8 cellular contexts compared by ENCODE assay signal in genomic region chr2:47906261-47907096, GRCh38. TPM values are rescaled to one million over a fixed set of nuclear protein-coding genes. Genes with fewer than 3 reads are reported as not detected.
DNase-seq lines count a peak whose midpoint lies in the region; ATAC-seq, FAIRE-seq and TF ChIP-seq lines count a peak whose summit lies in the region.

TSS of gene FBXO11 (minus strand) at chr2:47906498. CDS start at chr2:47905720, 778 bp downstream.

- H3K4me3 ChIP-seq in BE2C (ENCODE audit: low read depth, low read length) (peak within 1 kb of the TSS; percentile 76), kidney (ENCODE audit: low read length in 2 of 2) (peak within 1 kb of the TSS; percentile 72 to 87)

- peak; percentile 83 for TF ChIP-seq POLR2A in GM19193 (IDR thresholded peaks at IDR 0.05; ENCODE audit: extremely low read depth, insufficient read depth, insufficient read length)

- H3K9me3 ChIP-seq in BE2C (no peaks in the 10 kb centered on the region), kidney (ENCODE audit: control insufficient read depth in 1 of 2, low read length in 2 of 2) (no peaks in the 10 kb centered on the region)

- DNase-seq in BE2C (peak; percentile 91), NCI-H510A (lab: John Stamatoyannopoulos, UW) (peak; percentile 96), cerebellum (ENCODE audit: low spot score) (peak; percentile 96), kidney (peak; percentile 99)
- peak; percentile 95 for DNase-seq in activated CD4-positive, alpha-beta T cell treated with anti-CD3 and anti-CD28 coated beads for 1 hour
- DNase-seq in stimulated activated CD4-positive, alpha-beta T cell treated with anti-CD3 and anti-CD28 coated beads, Interleukin-15, amount 100 ng/mL, for 24 hours = peak; percentile 96

- peak within 1 kb of the TSS; percentile 87 for H3K9ac ChIP-seq in kidney (ENCODE audit: low read length in 2 of 2)

- H3K27me3 ChIP-seq in BE2C = no peaks in the 10 kb centered on the region

- peak; percentile 88 for ATAC-seq in HG03439 (IDR thresholded peaks at IDR 0.05; ENCODE audit: unreplicated experiment)

- H3K27ac ChIP-seq in kidney (ENCODE audit: low read depth in 2 of 2, low read length in 2 of 2) = peak within 1 kb of the TSS; percentile 97 to 99

- peak; percentile 64 for TF ChIP-seq CTCF in BE2C (IDR thresholded peaks at IDR 0.05; ENCODE audit: low read depth, low read length)
- peak; percentile 58 for TF ChIP-seq CTCF in kidney (IDR thresholded peaks at IDR 0.05; ENCODE audit: borderline replicate concordance, extremely low read depth, insufficient read depth)

- no peaks in the 10 kb centered on the region for H3K36me3 ChIP-seq in BE2C
- H3K36me3 ChIP-seq in kidney (ENCODE audit: control insufficient read depth in 1 of 2, insufficient read depth in 2 of 2, low read length in 2 of 2) = no peaks in the 10 kb centered on the region

- H3K4me1 ChIP-seq in BE2C = no peaks in the 10 kb centered on the region
- H3K4me1 ChIP-seq in kidney (ENCODE audit: control insufficient read depth in 1 of 2, insufficient read depth in 1 of 2, low read depth in 1 of 2, low read length in 2 of 2) = no peaks in the 10 kb centered on the region

- intact Hi-C loops in kidney (cut with DNase I) = loop anchor here (10.0 kb wide), 1 partner anchor 52 kb away; no protein-coding TSS in a partner anchor

- FAIRE-seq in kidney (lab: Jason Lieb, UNC) = peak; percentile 15

RNA-seq across cellular contexts. Expression of gene FBXO11, which starts in this region (rescaled TPM):
- polyA plus RNA-seq in BE2C (2012; ENCODE audit: insufficient read depth, insufficient read length, low read depth) = 13.8 TPM
- total RNA-seq in cerebellum = 194 TPM
- total RNA-seq in kidney = 68.7 TPM
- 21.9 TPM for polyA plus RNA-seq in kidney (ENCODE audit: insufficient read depth, low read depth, low replicate concordance)

Comparison
In these comparisons a context has a peak if more than half of its experiments do, and no peak if none do; other contexts are left out.
1. Peak in every context shown above with its lines: DNase-seq, ATAC-seq, H3K4me3 ChIP-seq and H3K27ac ChIP-seq.